In genomic region chr5:39815701-39816100, GRCh38 we compare ENCODE assay signal across 15 cellular contexts.
"Had no signal": no experiment of that assay in that cellular context is flagged by ENCODE, and none has a peak within 500 bp of the region (broad histone marks: within the 10 kb centered on the region; RNA-seq: fewer than 3 reads in every experiment).

No MANE protein-coding gene starts in this region.

- H3K27ac ChIP-seq: cardiac muscle cell, dorsolateral prefrontal cortex, psoas muscle, right lobe of liver, thyroid gland had no signal

- ATAC-seq: right lobe of liver; stimulated activated naive B cell treated with anti-CD40 and anti-IgM and Interleukin-4, amounts not matched to agents 10 μg/mL and 1 μg/mL and 100 μg/mL, for 72 hours had no signal

- DNase-seq: activated CD4-positive, alpha-beta T cell treated with anti-CD3 and anti-CD28 coated beads, Interleukin-2, amount 50 U/mL, for 48 hours; activated CD4-positive, CD25-positive, alpha-beta regulatory T cell treated with anti-CD3 and anti-CD28 coated beads, Interleukin-2, amount 50 U/mL, for 72 hours; activated naive CD4-positive, alpha-beta T cell treated with anti-CD3 and anti-CD28 coated beads, Interleukin-2, amount 10 ng/mL, durations not matched to agents 7 days and 5 days; activated T-cell treated with anti-CD3 and anti-CD28 coated beads, Interleukin-2, amount 50 U/mL, for 1 hour; dorsolateral prefrontal cortex; endodermal cell; kidney; psoas muscle; right lobe of liver; stimulated activated CD4-positive, alpha-beta T cell treated with anti-CD3 and anti-CD28 coated beads, Interleukin-4, amount 100 ng/mL, for 1 hour; stimulated activated naive B cell treated with anti-CD40 and anti-IgM and Interleukin-4, amounts not matched to agents 10 μg/mL and 1 μg/mL and 100 μg/mL, for 72 hours; T-helper 1 cell; thyroid gland; uterus had no signal

- H3K4me3 ChIP-seq: cardiac muscle cell, dorsolateral prefrontal cortex, psoas muscle, right lobe of liver, thyroid gland, uterus had no signal

- H3K9me3 ChIP-seq: psoas muscle, right lobe of liver, thyroid gland, uterus had no signal

- H3K27me3 ChIP-seq: cardiac muscle cell, right lobe of liver, thyroid gland, uterus had no signal

- H3K4me1 ChIP-seq: psoas muscle, right lobe of liver, thyroid gland, uterus had no signal

- H3K36me3 ChIP-seq: cardiac muscle cell, right lobe of liver, thyroid gland, uterus had no signal
